1 cellular context compared by ENCODE assay signal in the genomic region with DNA sequence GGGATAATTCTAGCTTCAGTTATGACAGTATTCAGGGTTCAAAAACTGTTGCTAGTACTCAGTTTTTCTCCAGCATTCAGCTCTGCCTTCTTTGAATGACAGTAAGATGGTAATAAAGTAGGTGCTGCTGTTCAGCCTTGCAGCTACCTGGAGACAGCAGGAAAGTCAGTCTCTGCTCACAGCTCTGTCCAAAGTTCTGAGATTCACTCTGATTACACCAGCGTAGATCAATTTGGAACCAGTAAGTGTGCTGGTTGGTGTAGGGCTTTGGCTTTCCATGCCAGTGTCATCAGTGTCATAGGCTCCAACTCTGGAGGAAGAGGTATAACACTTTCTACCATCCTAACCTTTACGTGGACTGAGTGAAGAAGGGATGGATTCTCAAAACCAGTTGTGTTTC.
TF ChIP-seq lines count a peak whose summit lies in the region.

No MANE protein-coding gene starts in this region.

TF ChIP-seq in WTC11, 78 proteins besides CTCF, POLR2A, EP300 and RAD21 (continued from another document):
- TF ChIP-seq, protein P1, sequence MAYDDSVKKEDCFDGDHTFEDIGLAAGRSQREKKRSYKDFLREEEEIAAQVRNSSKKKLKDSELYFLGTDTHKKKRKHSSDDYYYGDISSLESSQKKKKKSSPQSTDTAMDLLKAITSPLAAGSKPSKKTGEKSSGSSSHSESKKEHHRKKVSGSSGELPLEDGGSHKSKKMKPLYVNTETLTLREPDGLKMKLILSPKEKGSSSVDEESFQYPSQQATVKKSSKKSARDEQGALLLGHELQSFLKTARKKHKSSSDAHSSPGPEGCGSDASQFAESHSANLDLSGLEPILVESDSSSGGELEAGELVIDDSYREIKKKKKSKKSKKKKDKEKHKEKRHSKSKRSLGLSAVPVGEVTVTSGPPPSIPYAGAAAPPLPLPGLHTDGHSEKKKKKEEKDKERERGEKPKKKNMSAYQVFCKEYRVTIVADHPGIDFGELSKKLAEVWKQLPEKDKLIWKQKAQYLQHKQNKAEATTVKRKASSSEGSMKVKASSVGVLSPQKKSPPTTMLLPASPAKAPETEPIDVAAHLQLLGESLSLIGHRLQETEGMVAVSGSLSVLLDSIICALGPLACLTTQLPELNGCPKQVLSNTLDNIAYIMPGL (CRISPR knock-in tag; IDR thresholded peaks at IDR 0.05) = no peak
- no peak for TF ChIP-seq HMGA2 (CRISPR knock-in tag; IDR thresholded peaks at IDR 0.05)
- no peak for TF ChIP-seq CREM (CRISPR knock-in tag; IDR thresholded peaks at IDR 0.05)
- TF ChIP-seq, protein P2, sequence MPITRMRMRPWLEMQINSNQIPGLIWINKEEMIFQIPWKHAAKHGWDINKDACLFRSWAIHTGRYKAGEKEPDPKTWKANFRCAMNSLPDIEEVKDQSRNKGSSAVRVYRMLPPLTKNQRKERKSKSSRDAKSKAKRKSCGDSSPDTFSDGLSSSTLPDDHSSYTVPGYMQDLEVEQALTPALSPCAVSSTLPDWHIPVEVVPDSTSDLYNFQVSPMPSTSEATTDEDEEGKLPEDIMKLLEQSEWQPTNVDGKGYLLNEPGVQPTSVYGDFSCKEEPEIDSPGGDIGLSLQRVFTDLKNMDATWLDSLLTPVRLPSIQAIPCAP (CRISPR knock-in tag; IDR thresholded peaks at IDR 0.05) = no peak
- TF ChIP-seq ZNF416 (CRISPR knock-in tag; IDR thresholded peaks at IDR 0.05) = no peak
